Comparison of ENCODE assay signal across 2 cellular contexts in the genomic region with DNA sequence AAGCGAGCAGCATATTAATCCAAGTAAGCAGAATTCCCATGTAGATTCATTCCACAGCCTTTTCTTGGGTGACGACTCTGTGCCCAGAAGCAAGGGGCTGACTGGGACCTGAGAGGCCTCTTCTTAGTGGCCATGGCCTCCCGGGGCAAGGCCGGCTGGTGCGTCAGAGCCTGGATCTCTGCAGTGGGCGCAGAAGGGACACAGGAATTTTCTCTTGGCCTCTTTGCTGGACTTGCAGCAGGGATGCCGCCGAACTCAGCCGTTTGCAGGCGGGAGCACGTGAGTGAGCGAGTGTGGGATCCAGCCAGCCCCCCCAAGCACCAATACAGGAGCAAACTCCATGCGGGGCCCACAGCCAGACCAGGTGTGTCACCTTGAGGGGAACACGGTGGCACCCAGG.
TF ChIP-seq lines count a peak whose summit lies in the region.

No MANE protein-coding gene starts in this region.

TF ChIP-seq in HepG2, 621 proteins besides CTCF, POLR2A, EP300 and RAD21 (continued from another document):
- TF ChIP-seq, protein P1, sequence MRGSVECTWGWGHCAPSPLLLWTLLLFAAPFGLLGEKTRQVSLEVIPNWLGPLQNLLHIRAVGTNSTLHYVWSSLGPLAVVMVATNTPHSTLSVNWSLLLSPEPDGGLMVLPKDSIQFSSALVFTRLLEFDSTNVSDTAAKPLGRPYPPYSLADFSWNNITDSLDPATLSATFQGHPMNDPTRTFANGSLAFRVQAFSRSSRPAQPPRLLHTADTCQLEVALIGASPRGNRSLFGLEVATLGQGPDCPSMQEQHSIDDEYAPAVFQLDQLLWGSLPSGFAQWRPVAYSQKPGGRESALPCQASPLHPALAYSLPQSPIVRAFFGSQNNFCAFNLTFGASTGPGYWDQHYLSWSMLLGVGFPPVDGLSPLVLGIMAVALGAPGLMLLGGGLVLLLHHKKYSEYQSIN (CRISPR knock-in tag; IDR thresholded peaks at IDR 0.05; ENCODE audit: borderline replicate concordance), result no peak
- peak; percentile 36 for TF ChIP-seq ZNF883 (CRISPR knock-in tag; IDR thresholded peaks at IDR 0.05; ENCODE audit: not compliant biosample characterization)
- TF ChIP-seq, protein P2, sequence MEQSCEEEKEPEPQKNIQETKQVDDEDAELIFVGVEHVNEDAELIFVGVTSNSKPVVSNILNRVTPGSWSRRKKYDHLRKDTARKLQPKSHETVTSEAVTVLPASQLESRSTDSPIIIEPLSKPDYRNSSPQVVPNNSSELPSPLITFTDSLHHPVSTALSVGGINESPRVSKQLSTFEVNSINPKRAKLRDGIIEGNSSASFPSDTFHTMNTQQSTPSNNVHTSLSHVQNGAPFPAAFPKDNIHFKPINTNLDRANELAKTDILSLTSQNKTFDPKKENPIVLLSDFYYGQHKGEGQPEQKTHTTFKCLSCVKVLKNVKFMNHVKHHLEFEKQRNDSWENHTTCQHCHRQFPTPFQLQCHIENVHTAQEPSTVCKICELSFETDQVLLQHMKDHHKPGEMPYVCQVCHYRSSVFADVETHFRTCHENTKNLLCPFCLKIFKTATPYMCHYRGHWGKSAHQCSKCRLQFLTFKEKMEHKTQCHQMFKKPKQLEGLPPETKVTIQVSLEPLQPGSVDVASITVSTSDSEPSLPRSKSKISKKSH (CRISPR knock-in tag; IDR thresholded peaks at IDR 0.05; ENCODE audit: borderline replicate concordance), result 0 out of 2 replicates have a peak, but pooled peaks have one; percentile 41
- TF ChIP-seq MEF2D (CRISPR knock-in tag; IDR thresholded peaks at IDR 0.05), result no peak
TF ChIP-seq in HepG2: peak in this region for 3.

TF ChIP-seq in SK-N-SH treated with all-trans-retinoic acid at 6 μM for 48 hours, 23 proteins besides CTCF, POLR2A, EP300 and RAD21 (continued from another document):
- TF ChIP-seq, protein P3, sequence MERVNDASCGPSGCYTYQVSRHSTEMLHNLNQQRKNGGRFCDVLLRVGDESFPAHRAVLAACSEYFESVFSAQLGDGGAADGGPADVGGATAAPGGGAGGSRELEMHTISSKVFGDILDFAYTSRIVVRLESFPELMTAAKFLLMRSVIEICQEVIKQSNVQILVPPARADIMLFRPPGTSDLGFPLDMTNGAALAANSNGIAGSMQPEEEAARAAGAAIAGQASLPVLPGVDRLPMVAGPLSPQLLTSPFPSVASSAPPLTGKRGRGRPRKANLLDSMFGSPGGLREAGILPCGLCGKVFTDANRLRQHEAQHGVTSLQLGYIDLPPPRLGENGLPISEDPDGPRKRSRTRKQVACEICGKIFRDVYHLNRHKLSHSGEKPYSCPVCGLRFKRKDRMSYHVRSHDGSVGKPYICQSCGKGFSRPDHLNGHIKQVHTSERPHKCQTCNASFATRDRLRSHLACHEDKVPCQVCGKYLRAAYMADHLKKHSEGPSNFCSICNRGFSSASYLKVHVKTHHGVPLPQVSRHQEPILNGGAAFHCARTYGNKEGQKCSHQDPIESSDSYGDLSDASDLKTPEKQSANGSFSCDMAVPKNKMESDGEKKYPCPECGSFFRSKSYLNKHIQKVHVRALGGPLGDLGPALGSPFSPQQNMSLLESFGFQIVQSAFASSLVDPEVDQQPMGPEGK (CRISPR knock-in tag; IDR thresholded peaks at IDR 0.05; ENCODE audit: borderline replicate concordance), result no peak
- no peak for TF ChIP-seq ARNTL (CRISPR knock-in tag; IDR thresholded peaks at IDR 0.05; ENCODE audit: borderline replicate concordance, low read depth)
- TF ChIP-seq, protein P4, sequence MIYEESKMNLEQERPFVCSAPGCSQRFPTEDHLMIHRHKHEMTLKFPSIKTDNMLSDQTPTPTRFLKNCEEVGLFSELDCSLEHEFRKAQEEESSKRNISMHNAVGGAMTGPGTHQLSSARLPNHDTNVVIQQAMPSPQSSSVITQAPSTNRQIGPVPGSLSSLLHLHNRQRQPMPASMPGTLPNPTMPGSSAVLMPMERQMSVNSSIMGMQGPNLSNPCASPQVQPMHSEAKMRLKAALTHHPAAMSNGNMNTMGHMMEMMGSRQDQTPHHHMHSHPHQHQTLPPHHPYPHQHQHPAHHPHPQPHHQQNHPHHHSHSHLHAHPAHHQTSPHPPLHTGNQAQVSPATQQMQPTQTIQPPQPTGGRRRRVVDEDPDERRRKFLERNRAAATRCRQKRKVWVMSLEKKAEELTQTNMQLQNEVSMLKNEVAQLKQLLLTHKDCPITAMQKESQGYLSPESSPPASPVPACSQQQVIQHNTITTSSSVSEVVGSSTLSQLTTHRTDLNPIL (CRISPR knock-in tag; IDR thresholded peaks at IDR 0.05; ENCODE audit: low read depth), result no peak
- no peak for TF ChIP-seq CSDC2 (CRISPR knock-in tag; IDR thresholded peaks at IDR 0.05)
- TF ChIP-seq BACH2 (CRISPR knock-in tag; IDR thresholded peaks at IDR 0.05; ENCODE audit: borderline replicate concordance), result no peak
- TF ChIP-seq OSR1 (CRISPR knock-in tag; IDR thresholded peaks at IDR 0.05), result no peak
- no peak for TF ChIP-seq ESRRG (CRISPR knock-in tag; IDR thresholded peaks at IDR 0.05)
- TF ChIP-seq, protein P5, sequence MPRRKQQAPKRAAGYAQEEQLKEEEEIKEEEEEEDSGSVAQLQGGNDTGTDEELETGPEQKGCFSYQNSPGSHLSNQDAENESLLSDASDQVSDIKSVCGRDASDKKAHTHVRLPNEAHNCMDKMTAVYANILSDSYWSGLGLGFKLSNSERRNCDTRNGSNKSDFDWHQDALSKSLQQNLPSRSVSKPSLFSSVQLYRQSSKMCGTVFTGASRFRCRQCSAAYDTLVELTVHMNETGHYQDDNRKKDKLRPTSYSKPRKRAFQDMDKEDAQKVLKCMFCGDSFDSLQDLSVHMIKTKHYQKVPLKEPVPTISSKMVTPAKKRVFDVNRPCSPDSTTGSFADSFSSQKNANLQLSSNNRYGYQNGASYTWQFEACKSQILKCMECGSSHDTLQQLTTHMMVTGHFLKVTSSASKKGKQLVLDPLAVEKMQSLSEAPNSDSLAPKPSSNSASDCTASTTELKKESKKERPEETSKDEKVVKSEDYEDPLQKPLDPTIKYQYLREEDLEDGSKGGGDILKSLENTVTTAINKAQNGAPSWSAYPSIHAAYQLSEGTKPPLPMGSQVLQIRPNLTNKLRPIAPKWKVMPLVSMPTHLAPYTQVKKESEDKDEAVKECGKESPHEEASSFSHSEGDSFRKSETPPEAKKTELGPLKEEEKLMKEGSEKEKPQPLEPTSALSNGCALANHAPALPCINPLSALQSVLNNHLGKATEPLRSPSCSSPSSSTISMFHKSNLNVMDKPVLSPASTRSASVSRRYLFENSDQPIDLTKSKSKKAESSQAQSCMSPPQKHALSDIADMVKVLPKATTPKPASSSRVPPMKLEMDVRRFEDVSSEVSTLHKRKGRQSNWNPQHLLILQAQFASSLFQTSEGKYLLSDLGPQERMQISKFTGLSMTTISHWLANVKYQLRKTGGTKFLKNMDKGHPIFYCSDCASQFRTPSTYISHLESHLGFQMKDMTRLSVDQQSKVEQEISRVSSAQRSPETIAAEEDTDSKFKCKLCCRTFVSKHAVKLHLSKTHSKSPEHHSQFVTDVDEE (CRISPR knock-in tag; IDR thresholded peaks at IDR 0.05), result no peak
- no peak for TF ChIP-seq ZC3H10 (CRISPR knock-in tag; IDR thresholded peaks at IDR 0.05)
- TF ChIP-seq ISL1 (CRISPR knock-in tag; IDR thresholded peaks at IDR 0.05), result no peak
